In the genomic region with DNA sequence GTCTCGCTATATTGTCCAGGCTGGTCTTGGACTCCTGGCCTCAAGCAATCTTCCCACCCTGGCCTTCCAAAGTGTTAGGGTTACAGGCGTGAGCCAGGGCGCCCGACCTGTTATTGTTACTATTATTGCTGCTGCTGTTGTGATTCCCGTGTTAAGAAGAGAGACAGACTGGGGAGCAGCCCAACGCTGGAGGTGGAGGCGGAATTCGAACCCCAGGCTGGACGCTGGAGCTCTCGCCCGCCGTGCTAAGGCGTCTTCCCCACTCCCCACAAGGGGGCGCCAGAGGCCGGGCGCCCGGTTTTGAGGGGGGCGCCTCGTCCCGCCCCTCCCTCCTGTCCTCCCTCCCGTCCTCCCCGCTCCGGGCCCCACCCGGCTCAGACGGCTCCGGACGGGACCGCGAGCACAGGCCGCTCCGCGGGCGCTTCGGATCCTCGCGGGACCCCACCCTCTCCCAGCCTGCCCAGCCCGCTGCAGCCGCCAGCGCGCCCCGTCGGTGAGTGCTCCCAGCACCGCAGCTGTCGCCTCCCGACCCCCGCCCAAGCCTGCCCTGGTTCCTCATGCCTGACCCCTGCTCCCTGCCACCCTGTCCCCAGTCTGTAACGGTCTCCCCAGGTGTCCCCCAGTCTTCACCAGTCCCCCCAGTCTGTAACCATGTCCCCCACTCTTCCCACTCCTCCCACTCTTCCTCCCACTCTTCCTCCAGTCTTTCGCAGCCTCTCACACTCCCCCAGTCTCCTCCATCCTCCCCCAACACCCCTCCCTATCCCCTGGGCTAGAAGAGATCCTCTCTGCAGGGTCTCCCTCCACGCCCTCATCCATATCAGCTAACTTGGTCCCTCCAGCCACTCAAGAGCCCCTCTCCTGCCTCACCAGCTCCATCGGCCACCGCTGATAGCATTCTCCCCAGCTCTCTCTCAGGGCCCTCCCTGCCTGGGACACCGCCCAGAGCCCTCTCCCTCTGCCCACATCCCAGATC, we compare ENCODE assay signal across 8 cellular contexts. TPM values are rescaled to one million over a fixed set of nuclear protein-coding genes. Genes with fewer than 3 reads are reported as not detected.
DNase-seq lines count a peak whose midpoint lies in the region; ATAC-seq, FAIRE-seq and TF ChIP-seq lines count a peak whose summit lies in the region.

A gene with protein sequence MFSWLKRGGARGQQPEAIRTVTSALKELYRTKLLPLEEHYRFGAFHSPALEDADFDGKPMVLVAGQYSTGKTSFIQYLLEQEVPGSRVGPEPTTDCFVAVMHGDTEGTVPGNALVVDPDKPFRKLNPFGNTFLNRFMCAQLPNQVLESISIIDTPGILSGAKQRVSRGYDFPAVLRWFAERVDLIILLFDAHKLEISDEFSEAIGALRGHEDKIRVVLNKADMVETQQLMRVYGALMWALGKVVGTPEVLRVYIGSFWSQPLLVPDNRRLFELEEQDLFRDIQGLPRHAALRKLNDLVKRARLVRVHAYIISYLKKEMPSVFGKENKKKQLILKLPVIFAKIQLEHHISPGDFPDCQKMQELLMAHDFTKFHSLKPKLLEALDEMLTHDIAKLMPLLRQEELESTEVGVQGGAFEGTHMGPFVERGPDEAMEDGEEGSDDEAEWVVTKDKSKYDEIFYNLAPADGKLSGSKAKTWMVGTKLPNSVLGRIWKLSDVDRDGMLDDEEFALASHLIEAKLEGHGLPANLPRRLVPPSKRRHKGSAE (plus strand): TSS at position 377 of the 976 bp plus-strand sequence. CDS start 3,191 bp downstream, outside the sequence.

- TF ChIP-seq POLR2A in erythroblast (IDR thresholded peaks at IDR 0.05; ENCODE audit: low read length): no peak

- H3K4me3 ChIP-seq in MG63: peak within 1 kb of the TSS; percentile 62
- peak within 1 kb of the TSS; percentile 23 for H3K4me3 ChIP-seq in mucosa of descending colon

- peak; percentile 64 for TF ChIP-seq CTCF in D721Med (IDR thresholded peaks at IDR 0.05; ENCODE audit: insufficient read depth, missing control alignments)
- peak; percentile 78 for TF ChIP-seq CTCF in mucosa of descending colon (IDR thresholded peaks at IDR 0.05)

- no peak for FAIRE-seq in D721Med (lab: Jason Lieb, UNC)

- ATAC-seq in mucosa of descending colon: peak; percentile 83
- peak; percentile 81 for ATAC-seq in stimulated activated naive CD8-positive, alpha-beta T cell treated with anti-CD3 and anti-CD28 coated beads, Interleukin-15, Interleukin-2, amounts not matched to agents 100 U/mL and 50 U/mL, for 24 hours

- H3K4me1 ChIP-seq in mucosa of descending colon (ENCODE audit: low read depth): peaks cover 2% of the 10 kb centered on the region

- intact Hi-C loops in mucosa of descending colon (cut with DNase I, micrococcal nuclease): loop anchor here in 1 of 2 donors (10.0 kb wide), 1 partner anchor 71 kb away; no protein-coding TSS in a partner anchor

- no peak for DNase-seq in D721Med (ENCODE audit: insufficient read length, low spot score)
- peak; percentile 85 for DNase-seq in MG63
- DNase-seq in activated CD8-positive, alpha-beta memory T cell treated with anti-CD3 and anti-CD28 coated beads for 48 hours (ENCODE audit: low read depth in 2 of 3, low spot score in 2 of 3): peak; percentile 22 to 47 (median 26)
- peak; percentile 50 to 60 for DNase-seq in erythroblast (lab: John Stamatoyannopoulos, UW)
- peak in 2 of 3 donors; percentile 50 to 69 for DNase-seq in mucosa of descending colon
- DNase-seq in stimulated activated naive CD8-positive, alpha-beta T cell treated with anti-CD3 and anti-CD28 coated beads, Interleukin-15, Interleukin-2, amounts not matched to agents 100 U/mL and 50 U/mL, for 24 hours: peak; percentile 77
- DNase-seq in middle frontal gyrus (ENCODE audit: extremely low spot score, low spot score): no peak
- no peak for DNase-seq in cerebellar nuclear complex (lab: John Stamatoyannopoulos, UW)

- H3K9me3 ChIP-seq in MG63 (peaks cover 7% of the 10 kb centered on the region; the same call in 1 of the 2 replicates), mucosa of descending colon (no peaks in the 10 kb centered on the region)

- peaks cover 42% of the 10 kb centered on the region for H3K36me3 ChIP-seq in MG63
- H3K36me3 ChIP-seq in mucosa of descending colon (ENCODE audit: low read depth): no peaks in the 10 kb centered on the region

- H3K27me3 ChIP-seq in MG63: no peaks in the 10 kb centered on the region

RNA-seq across cellular contexts. Expression of the gene that starts here (rescaled TPM):
- total RNA-seq in MG63 (2014; rRNA removed; shearing (Covaris generic); ENCODE audit: low replicate concordance): 15.7 and 25.4 TPM in 2 replicates
- total RNA-seq in mucosa of descending colon: 100 to 1,000 TPM in 1 of 3 donors, 10 to 100 TPM in 2; 10.8 to 108 (median 30.3) TPM

Comparison
In these comparisons a context has a peak if more than half of its experiments do, and no peak if none do; other contexts are left out.
1. DNase-seq: peak in MG63 (single experiment), activated CD8-positive, alpha-beta memory T cell treated with anti-CD3 and anti-CD28 coated beads for 48 hours (3 of 3), erythroblast (2 of 2), mucosa of descending colon (2 of 3) and stimulated activated naive CD8-positive, alpha-beta T cell treated with anti-CD3 and anti-CD28 coated beads, Interleukin-15, Interleukin-2, amounts not matched to agents 100 U/mL and 50 U/mL, for 24 hours (single experiment); none in D721Med (single experiment), middle frontal gyrus (single experiment) and cerebellar nuclear complex (0 of 2).